In genomic region chr2:74873678-74874640, GRCh38 we compare ENCODE assay signal across 20 cellular contexts. TPM values are rescaled to one million over a fixed set of nuclear protein-coding genes. Genes with fewer than 3 reads are reported as not detected.
DNase-seq lines count a peak whose midpoint lies in the region; ATAC-seq and TF ChIP-seq lines count a peak whose summit lies in the region.
"Had no signal": no experiment of that assay in that cellular context is flagged by ENCODE, and none has a peak within 500 bp of the region (broad histone marks: within the 10 kb centered on the region; RNA-seq: fewer than 3 reads in every experiment).

No MANE protein-coding gene starts in this region.

- CTCF ChIA-PET in activated CD4-positive, alpha-beta T cell treated with anti-CD3 and anti-CD28 coated beads for 36 hours (lab: Charles Lee): interaction anchor here (0.7 to 6.1 kb wide), 6 partner anchors 11 to 183 kb away, joined by 3 to 58 read pairs (median 4); no protein-coding TSS in a partner anchor

- no peak for TF ChIP-seq CTCF in transverse colon (IDR thresholded peaks at IDR 0.05)

- peak overlapping the region in 3 of 4 donors; percentile 47 to 54 (median 48) for H3K27ac ChIP-seq in transverse colon
- no peak overlapping the region for H3K27ac ChIP-seq in aorta (ENCODE audit: low read depth in 1 of 2, low read length in 2 of 2)
- H3K27ac ChIP-seq: C4-2B, parathyroid adenoma, SJSA1, suprapubic skin had no signal

- H3K4me3 Mint-ChIP-seq in activated CD4-positive, alpha-beta T cell treated with anti-CD3 and anti-CD28 coated beads for 36 hours: no peak overlapping the region
- no peak overlapping the region for H3K4me3 Mint-ChIP-seq in activated T-helper 17 cell treated with anti-CD3 and anti-CD28 coated beads, Interleukin-2, amount 50 U/mL, for 72 hours

- peaks cover 3 to 29% (median 16%) of the 10 kb centered on the region in 4 donors for H3K4me1 ChIP-seq in transverse colon
- no peaks in the 10 kb centered on the region for H3K4me1 ChIP-seq in aorta (ENCODE audit: control insufficient read depth in 1 of 2, insufficient read depth in 2 of 2, low read length in 2 of 2)
- H3K4me1 ChIP-seq: parathyroid adenoma, SJSA1 had no signal

- POLR2A ChIA-PET in activated CD4-positive, alpha-beta T cell treated with anti-CD3 and anti-CD28 coated beads for 36 hours (lab: Charles Lee): interaction anchor here (0.7 kb wide), 1 partner anchor 37 kb away, joined by 3 read pairs; no protein-coding TSS in a partner anchor

- no peak for TF ChIP-seq EP300 in transverse colon (IDR thresholded peaks at IDR 0.05; ENCODE audit: low read depth)

- in situ Hi-C loops in transverse colon (cut with MboI; ENCODE audit: low pct_ligation_motif_present in 1 of 4, low pct_unique_long_range_greater_than_20kb in 1 of 4, low sequenced_read_pairs in 3 of 4): loop anchor here in 2 of 4 donors (10.0 kb wide), 1 partner anchor 159 kb away; no protein-coding TSS in a partner anchor

- TF ChIP-seq POLR2A in transverse colon (IDR thresholded peaks at IDR 0.05): no peak

- 93 to 94% methylated on average over 16 to 26 of the region's 26 CpGs for WGBS in transverse colon (ENCODE audit: low coverage in 1 of 2), 2 donors
- WGBS in aorta, 2 donors: 93% methylated on average over 26 of the region's 26 CpGs

- H3K9me3 ChIP-seq in transverse colon: no peaks in the 10 kb centered on the region
- H3K9me3 ChIP-seq in aorta (ENCODE audit: control insufficient read depth, low read length): no peaks in the 10 kb centered on the region
- H3K9me3 ChIP-seq: SJSA1, suprapubic skin had no signal

- H3K27me3 ChIP-seq in transverse colon (no peaks in the 10 kb centered on the region), aorta (ENCODE audit: control insufficient read depth in 1 of 2, insufficient read depth in 2 of 2, low read length in 1 of 2) (no peaks in the 10 kb centered on the region)
- H3K27me3 ChIP-seq: SJSA1, suprapubic skin had no signal

- no peak for ATAC-seq in activated CD4-positive, alpha-beta T cell treated with anti-CD3 and anti-CD28 coated beads for 36 hours
- ATAC-seq in activated T-helper 17 cell treated with anti-CD3 and anti-CD28 coated beads, Interleukin-2, amount 50 U/mL, for 72 hours (replicated peaks): peak; percentile 19
- ATAC-seq in HG03135 (IDR thresholded peaks at IDR 0.05; ENCODE audit: unreplicated experiment) (no peak), aorta (ENCODE audit: low FRiP score) (no peak)
- ATAC-seq: activated naive CD4-positive, alpha-beta T cell treated with anti-CD3 and anti-CD28 coated beads, Interleukin-2, amount 50 U/mL, for 72 hours had no signal

- H3K9me3 Mint-ChIP-seq in activated CD4-positive, alpha-beta T cell treated with anti-CD3 and anti-CD28 coated beads for 36 hours (ENCODE audit: low read depth): no peaks in the 10 kb centered on the region
- H3K9me3 Mint-ChIP-seq in activated T-helper 17 cell treated with anti-CD3 and anti-CD28 coated beads, Interleukin-2, amount 50 U/mL, for 72 hours: no peaks in the 10 kb centered on the region
- H3K9me3 Mint-ChIP-seq: activated naive CD4-positive, alpha-beta T cell treated with anti-CD3 and anti-CD28 coated beads, Interleukin-2, amount 50 U/mL, for 72 hours had no signal

- H3K27me3 Mint-ChIP-seq in activated CD4-positive, alpha-beta T cell treated with anti-CD3 and anti-CD28 coated beads for 36 hours: no peaks in the 10 kb centered on the region
- H3K27me3 Mint-ChIP-seq in activated T-helper 17 cell treated with anti-CD3 and anti-CD28 coated beads, Interleukin-2, amount 50 U/mL, for 72 hours: no peaks in the 10 kb centered on the region

- H3K27ac Mint-ChIP-seq in activated CD4-positive, alpha-beta T cell treated with anti-CD3 and anti-CD28 coated beads for 36 hours: peak overlapping the region; percentile 8
- peak overlapping the region; percentile 18 for H3K27ac Mint-ChIP-seq in activated T-helper 17 cell treated with anti-CD3 and anti-CD28 coated beads, Interleukin-2, amount 50 U/mL, for 72 hours

- no peak overlapping the region for H3K4me3 ChIP-seq in transverse colon
- H3K4me3 ChIP-seq in aorta (ENCODE audit: low read length in 2 of 2): no peak overlapping the region
- H3K4me3 ChIP-seq: SJSA1, suprapubic skin had no signal

- H3K36me3 ChIP-seq in transverse colon (peaks cover 0 to 8% (median 0%) of the 10 kb centered on the region in 4 donors), aorta (ENCODE audit: control insufficient read depth in 1 of 2, insufficient read depth in 2 of 2, low read length in 1 of 2) (no peaks in the 10 kb centered on the region)

- H3K4me1 Mint-ChIP-seq in activated CD4-positive, alpha-beta T cell treated with anti-CD3 and anti-CD28 coated beads for 36 hours: no peaks in the 10 kb centered on the region
- H3K4me1 Mint-ChIP-seq in activated T-helper 17 cell treated with anti-CD3 and anti-CD28 coated beads, Interleukin-2, amount 50 U/mL, for 72 hours: no peaks in the 10 kb centered on the region

- intact Hi-C loops in activated CD4-positive, alpha-beta T cell treated with anti-CD3 and anti-CD28 coated beads for 36 hours (cut with DNase I, micrococcal nuclease): no loop called here
- intact Hi-C loops in transverse colon (cut with DNase I; ENCODE audit: low total_unique reads) (no loop called here), aorta (cut with DNase I) (loop anchor here in 1 of 2 donors (5.0 kb wide), 1 partner anchor 37 kb away; no protein-coding TSS in a partner anchor)

- no peak for DNase-seq in activated CD4-positive, alpha-beta T cell treated with anti-CD3 and anti-CD28 coated beads for 36 hours
- no peak for DNase-seq in activated CD4-positive, alpha-beta T cell treated with anti-CD3 and anti-CD28 coated beads, Interleukin-2, amount 50 U/mL, for 4 hours
- peak; percentile 75 for DNase-seq in myocyte (ENCODE audit: low read depth)
- no peak for DNase-seq in transverse colon
- DNase-seq in NCI-H2081 treated with DMSO at 0.1 percent for 48 hours (lab: John Stamatoyannopoulos, UW): no peak
- DNase-seq in aorta: no peak
- DNase-seq: 8988T; activated CD4-positive, CD25-positive, alpha-beta regulatory T cell treated with anti-CD3 and anti-CD28 coated beads, Interleukin-2, amount 50 U/mL, for 72 hours; activated CD8-positive, alpha-beta memory T cell treated with anti-CD3 and anti-CD28 coated beads, Interleukin-2, amount 50 U/mL, for 48 hours; Kasumi-1; NCI-H1105 treated with DMSO at 0.1 percent for 48 hours; NCI-H69; stimulated activated CD4-positive, alpha-beta T cell treated with anti-CD3 and anti-CD28 coated beads, Interleukin-4, amount 100 ng/mL, for 24 hours had no signal

- H3K36me3 Mint-ChIP-seq in activated CD4-positive, alpha-beta T cell treated with anti-CD3 and anti-CD28 coated beads for 36 hours (ENCODE audit: low read depth): peaks cover 71% of the 10 kb centered on the region
- peaks cover 100% of the 10 kb centered on the region for H3K36me3 Mint-ChIP-seq in activated T-helper 17 cell treated with anti-CD3 and anti-CD28 coated beads, Interleukin-2, amount 50 U/mL, for 72 hours (ENCODE audit: low read depth)

RNA-seq across cellular contexts. Expression of gene HK2, which starts 40.0 kb away (rescaled TPM):
- 100 to 1,000 TPM in 1 of 2 experiments, 10 to 100 TPM in 1; 84.4 to 105 TPM for total RNA-seq in activated CD4-positive, alpha-beta T cell treated with anti-CD3 and anti-CD28 coated beads for 36 hours
- total RNA-seq in activated T-helper 17 cell treated with anti-CD3 and anti-CD28 coated beads, Interleukin-2, amount 50 U/mL, for 72 hours: 10 to 100 TPM; 71.6 to 73.8 TPM
- 7.0 and 8.3 TPM in 2 replicates for total RNA-seq in myocyte
- polyA plus RNA-seq in myocyte (2012): 9.1 TPM
- total RNA-seq in transverse colon: 100 to 1,000 TPM; 104 to 175 (median 131) TPM
- 10 to 100 TPM; 23.5 to 26.4 TPM for total RNA-seq in aorta
- 1 to 10 TPM; 1.1 to 4.3 TPM for polyA plus RNA-seq in aorta

Comparison
In these comparisons a context has a peak if more than half of its experiments do, and no peak if none do; other contexts are left out.
1. H3K27ac ChIP-seq: peak in transverse colon (3 of 4); none in aorta (0 of 2).